8 cellular contexts compared by ENCODE assay signal in the genomic region with DNA sequence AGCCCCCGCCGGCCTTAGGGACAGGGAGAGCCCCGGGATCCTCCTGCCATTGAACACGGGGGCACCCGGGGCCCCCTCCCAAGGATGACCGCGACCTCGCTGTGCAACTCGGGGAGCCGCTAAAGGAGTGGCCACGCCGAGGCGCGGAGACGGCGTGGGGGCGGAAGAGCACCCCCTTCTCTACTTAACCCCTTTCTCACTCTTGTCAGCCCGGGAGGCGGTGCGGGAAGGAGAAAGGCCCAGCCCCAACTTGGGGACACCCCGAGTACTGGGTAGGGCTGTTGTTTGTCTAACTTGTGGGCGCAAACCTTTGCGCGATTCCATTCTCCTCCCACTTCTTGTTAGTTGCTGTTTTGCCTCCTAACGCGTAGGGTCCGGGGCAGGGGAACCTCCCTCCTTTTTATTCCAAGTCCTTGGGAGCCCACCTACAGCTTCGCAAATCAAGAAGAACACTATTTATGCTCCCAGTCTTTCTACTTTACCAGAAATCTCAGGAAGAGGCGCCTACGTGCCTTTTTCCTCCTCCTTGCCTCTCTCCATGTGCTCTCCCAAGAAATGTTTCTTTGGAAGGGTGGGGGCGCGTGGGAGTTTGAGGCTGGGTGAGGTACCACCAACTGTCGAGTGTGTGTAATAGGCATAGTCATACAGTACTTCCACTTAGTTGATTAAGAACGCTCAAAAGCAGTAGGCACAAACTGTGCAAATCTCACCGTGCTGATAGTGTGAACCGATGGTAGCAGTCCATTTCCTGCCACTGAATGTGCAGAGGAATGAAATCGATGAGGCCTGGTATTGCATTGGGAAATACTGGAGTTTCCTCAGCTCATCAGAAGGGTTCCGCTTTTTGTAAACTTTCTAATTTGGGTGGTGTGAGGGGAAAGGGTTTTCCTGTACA. TPM values are rescaled to one million over a fixed set of nuclear protein-coding genes. Genes with fewer than 3 reads are reported as not detected.
DNase-seq lines count a peak whose midpoint lies in the region; ATAC-seq lines count a peak whose summit lies in the region.

No MANE protein-coding gene starts in this region.

- DNase-seq in Ammon's horn (ENCODE audit: low spot score) (peak; percentile 29), T-helper 9 cell (peak; percentile 15), left lobe of liver (ENCODE audit: low spot score) (peak; percentile 45), cerebellum (ENCODE audit: low spot score) (no peak)
- peak; percentile 25 for DNase-seq in central memory CD4-positive, alpha-beta T cell
- DNase-seq in stimulated activated CD4-positive, alpha-beta T cell treated with anti-CD3 and anti-CD28 coated beads, Interleukin-4, amount 100 ng/mL, for 1 hour: peak; percentile 25

- ATAC-seq in GM19395 (IDR thresholded peaks at IDR 0.05; ENCODE audit: unreplicated experiment) (peak; percentile 40), HG03521 (IDR thresholded peaks at IDR 0.05; ENCODE audit: unreplicated experiment) (peak; percentile 17), left lobe of liver (peak; percentile 57)

RNA-seq across cellular contexts. Expression of a gene that starts 0.8 kb away (rescaled TPM):
- 9.4 TPM for total RNA-seq in left lobe of liver
- 9.0 TPM for total RNA-seq in cerebellum
